9 cellular contexts compared by ENCODE assay signal in genomic region chr6:135568366-135568765, GRCh38.
DNase-seq lines count a peak whose midpoint lies in the region; ATAC-seq and TF ChIP-seq lines count a peak whose summit lies in the region.
"Had no signal": no experiment of that assay in that cellular context is flagged by ENCODE, and none has a peak within 500 bp of the region (broad histone marks: within the 10 kb centered on the region; RNA-seq: fewer than 3 reads in every experiment).

No MANE protein-coding gene starts in this region.

- POLR2A ChIA-PET in activated CD4-positive, alpha-beta memory T cell treated with anti-CD3 and anti-CD28 coated beads, Interleukin-2, amount 10 ng/mL, durations not matched to agents 7 days and 5 days (lab: Charles Lee), result interaction anchor here (0.8 to 3.1 kb wide), 6 partner anchors 13 to 721 kb away, joined by 3 to 12 read pairs (median 9); partner anchors contain the start of gene BCLAF1

- H3K9me3 Mint-ChIP-seq in activated CD4-positive, alpha-beta memory T cell treated with anti-CD3 and anti-CD28 coated beads, Interleukin-2, amount 10 ng/mL, durations not matched to agents 7 days and 5 days, result peaks cover 21% of the 10 kb centered on the region

- peaks cover 53% of the 10 kb centered on the region for H3K4me1 Mint-ChIP-seq in activated CD4-positive, alpha-beta memory T cell treated with anti-CD3 and anti-CD28 coated beads, Interleukin-2, amount 10 ng/mL, durations not matched to agents 7 days and 5 days

- H3K9me3 ChIP-seq in vagina (no peaks in the 10 kb centered on the region), HAP-1 (no peaks in the 10 kb centered on the region)

- H3K4me3 ChIP-seq in GM12865 (ENCODE audit: low read depth, low read length) (no peak overlapping the region), vagina (no peak overlapping the region), HAP-1 (no peak overlapping the region)
- H3K4me3 ChIP-seq: lung had no signal

- no peaks in the 10 kb centered on the region for H3K27me3 ChIP-seq in vagina
- H3K27me3 ChIP-seq in HAP-1 (ENCODE audit: low read depth), result peaks cover 17% of the 10 kb centered on the region

- H3K27me3 Mint-ChIP-seq in activated CD4-positive, alpha-beta memory T cell treated with anti-CD3 and anti-CD28 coated beads, Interleukin-2, amount 10 ng/mL, durations not matched to agents 7 days and 5 days, result peaks cover 13% of the 10 kb centered on the region

- in situ Hi-C loops in HAP-1 (cut with MboI; ENCODE audit: low sequenced_read_pairs), result no loop called here

- no peak for TF ChIP-seq CTCF in GM12865 (IDR thresholded peaks at IDR 0.05; ENCODE audit: insufficient read depth, low read depth, low read length, missing control alignments)
- TF ChIP-seq CTCF in vagina (IDR thresholded peaks at IDR 0.05), result no peak

- H3K27ac ChIP-seq in vagina, result no peak overlapping the region

- CTCF ChIA-PET in activated CD4-positive, alpha-beta memory T cell treated with anti-CD3 and anti-CD28 coated beads, Interleukin-2, amount 10 ng/mL, durations not matched to agents 7 days and 5 days (lab: Charles Lee), result interaction anchor here (0.7 to 1.6 kb wide), 7 partner anchors 9 to 56 kb away, joined by 3 to 6 read pairs (median 3); no protein-coding TSS in a partner anchor

- no peak for TF ChIP-seq POLR2A in vagina (IDR thresholded peaks at IDR 0.05)

- H3K4me1 ChIP-seq in vagina, result no peaks in the 10 kb centered on the region
- H3K4me1 ChIP-seq in HAP-1, result no peaks in the 10 kb centered on the region

- H3K4me3 Mint-ChIP-seq in activated CD4-positive, alpha-beta memory T cell treated with anti-CD3 and anti-CD28 coated beads, Interleukin-2, amount 10 ng/mL, durations not matched to agents 7 days and 5 days, result peak overlapping the region; percentile 9

- peak; percentile 73 for ATAC-seq in HG02759 (IDR thresholded peaks at IDR 0.05; ENCODE audit: unreplicated experiment)

- DNase-seq in GM12865 (ENCODE audit: low read depth) (peak; percentile 64), kidney glomerular epithelial cell (lab: John Stamatoyannopoulos, UW) (peak; percentile 77), NCI-H526 treated with DMSO at 0.1 percent for 48 hours (lab: John Stamatoyannopoulos, UW) (no peak), vagina (ENCODE audit: extremely low spot score in 2 of 2) (no peak), D341Med (ENCODE audit: low spot score) (no peak), HAP-1 (ENCODE audit: low spot score in 2 of 2) (no peak)
- DNase-seq in activated CD4-positive, alpha-beta memory T cell treated with anti-CD3 and anti-CD28 coated beads, Interleukin-2, amount 10 ng/mL, durations not matched to agents 7 days and 5 days, result peak; percentile 74

- H3K36me3 Mint-ChIP-seq in activated CD4-positive, alpha-beta memory T cell treated with anti-CD3 and anti-CD28 coated beads, Interleukin-2, amount 10 ng/mL, durations not matched to agents 7 days and 5 days (ENCODE audit: low read depth), result peaks cover 37% of the 10 kb centered on the region

- H3K27ac Mint-ChIP-seq in activated CD4-positive, alpha-beta memory T cell treated with anti-CD3 and anti-CD28 coated beads, Interleukin-2, amount 10 ng/mL, durations not matched to agents 7 days and 5 days, result peak overlapping the region; percentile 73

- intact Hi-C loops in vagina (cut with DNase I), result no loop called here

- H3K36me3 ChIP-seq in vagina (no peaks in the 10 kb centered on the region), HAP-1 (replicated peaks) (no peaks in the 10 kb centered on the region)

Comparison
In these comparisons a context has a peak if more than half of its experiments do, and no peak if none do; other contexts are left out.
1. DNase-seq: peak in GM12865 (single experiment), activated CD4-positive, alpha-beta memory T cell treated with anti-CD3 and anti-CD28 coated beads, Interleukin-2, amount 10 ng/mL, durations not matched to agents 7 days and 5 days (single experiment) and kidney glomerular epithelial cell (single experiment); none in NCI-H526 treated with DMSO at 0.1 percent for 48 hours (single experiment), vagina (0 of 2), D341Med (single experiment) and HAP-1 (0 of 2).